In the genomic region with DNA sequence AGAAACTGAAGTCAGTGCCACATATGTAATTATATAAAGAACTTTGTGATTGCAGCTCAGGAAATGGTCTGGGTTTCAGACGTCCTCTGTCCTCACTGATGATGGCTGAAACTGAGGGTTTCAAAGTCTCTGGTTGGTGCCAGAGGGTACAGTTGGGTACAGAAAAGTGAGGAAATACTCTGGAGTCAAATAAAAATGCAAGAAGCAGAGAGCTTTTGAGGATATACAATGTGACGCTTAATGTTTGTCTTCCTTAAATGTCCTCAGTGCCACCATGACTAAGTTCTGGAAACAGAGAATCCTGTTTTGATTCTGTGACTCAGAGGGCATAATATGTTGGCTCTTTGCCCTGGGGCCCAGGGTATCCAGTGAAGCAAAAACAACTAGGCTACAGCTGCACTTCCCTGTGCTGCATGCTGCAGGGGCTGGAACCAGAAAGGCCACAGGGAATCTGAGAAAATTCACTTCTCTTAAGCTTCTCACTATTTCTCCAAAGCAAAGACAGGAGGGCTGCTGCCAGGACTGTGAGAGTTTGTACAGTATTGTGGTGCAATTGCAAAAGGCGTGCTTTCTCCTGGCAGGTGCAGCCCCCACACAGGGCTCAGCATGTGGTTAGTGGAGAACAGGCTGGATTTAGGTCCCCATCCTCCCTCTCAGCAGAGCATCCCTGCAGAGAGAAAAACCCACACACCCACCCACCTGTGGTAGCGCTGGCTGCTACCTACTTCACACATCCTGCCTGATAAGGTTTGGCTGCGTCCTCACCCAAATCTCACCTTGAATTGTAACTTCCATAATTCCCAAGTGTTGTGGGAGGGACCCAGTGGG, we compare ENCODE assay signal across 8 cellular contexts.
A peak's percentile ranks its signal among the peaks of the same experiment; 100 is the strongest.
DNase-seq lines count a peak whose midpoint lies in the region; ATAC-seq and TF ChIP-seq lines count a peak whose summit lies in the region.

No MANE protein-coding gene starts in this region.

- no peak overlapping the region for H3K56ac ChIP-seq in H9 (ENCODE audit: insufficient read length, low read depth, low read length)

- H2BK20ac ChIP-seq in H9 (ENCODE audit: low read depth, low read length, poor library complexity, severe bottlenecking), result no peak overlapping the region

- H3K9ac ChIP-seq in H9 (ENCODE audit: extremely low read depth, insufficient read length, low read length) (no peak overlapping the region), Karpas-422 (ENCODE audit: low read length) (no peak overlapping the region)

- no peaks in the 10 kb centered on the region for H3K4me1 ChIP-seq in breast epithelium
- H3K4me1 ChIP-seq in mesodermal cell (ENCODE audit: control insufficient read depth, insufficient read depth, low read length, poor library complexity, severe bottlenecking), result peaks cover 13% of the 10 kb centered on the region
- no peaks in the 10 kb centered on the region for H3K4me1 ChIP-seq in H9 (ENCODE audit: insufficient read depth, low read length)
- H3K4me1 ChIP-seq in Karpas-422 (ENCODE audit: low read length), result no peaks in the 10 kb centered on the region

- intact Hi-C loops in breast epithelium (cut with DNase I; ENCODE audit: low total_unique reads), result no loop called here

- no peaks in the 10 kb centered on the region for H4K20me1 ChIP-seq in H9 (ENCODE audit: control insufficient read depth, insufficient read depth, insufficient read length)
- no peaks in the 10 kb centered on the region for H4K20me1 ChIP-seq in Karpas-422 (ENCODE audit: insufficient read depth, low read depth, low read length)

- no peaks in the 10 kb centered on the region for H3K9me3 Mint-ChIP-seq in natural killer cell treated with Interleukin-12 subunit alpha and Interleukin-12 subunit beta and Interleukin-15 and Interleukin-18, amount 100 ng/mL, for 72 hours
- no peaks in the 10 kb centered on the region; a peak in 1 of 5 replicates for H3K9me3 Mint-ChIP-seq in H9

- H2BK12ac ChIP-seq in H9 (ENCODE audit: insufficient read length, low read depth, low read length), result no peak overlapping the region

- no peak overlapping the region for H3K4me3 Mint-ChIP-seq in natural killer cell treated with Interleukin-12 subunit alpha and Interleukin-12 subunit beta and Interleukin-15 and Interleukin-18, amount 100 ng/mL, for 72 hours
- no peak overlapping the region for H3K4me3 Mint-ChIP-seq in H9

- H3K18ac ChIP-seq in H9 (ENCODE audit: insufficient read length, low read depth, low read length), result no peak overlapping the region

- no peak overlapping the region for H3K4ac ChIP-seq in H9 (ENCODE audit: low read depth, low read length)

- no peak overlapping the region for H2BK15ac ChIP-seq in H9 (ENCODE audit: low read depth, low read length)

- H3K36me3 Mint-ChIP-seq in natural killer cell treated with Interleukin-12 subunit alpha and Interleukin-12 subunit beta and Interleukin-15 and Interleukin-18, amount 100 ng/mL, for 72 hours, result no peaks in the 10 kb centered on the region
- H3K36me3 Mint-ChIP-seq in H9 (ENCODE audit: insufficient read depth in 1 of 3, low read depth in 3 of 3), result no peaks in the 10 kb centered on the region

- H3K79me1 ChIP-seq in H9 (ENCODE audit: insufficient read depth, low read depth, low read length, poor library complexity, severe bottlenecking), result no peaks in the 10 kb centered on the region

- no peak overlapping the region for H4K91ac ChIP-seq in H9 (ENCODE audit: insufficient read length, low read depth, low read length)

- DNase-seq in COLO829 (ENCODE audit: low spot score), result peak; percentile 77
- DNase-seq in Kasumi-1 (lab: John Stamatoyannopoulos, UW), result peak; percentile 40 to 62
- peak in 1 of 2 donors; percentile 45 for DNase-seq in breast epithelium (ENCODE audit: low spot score in 2 of 2)
- DNase-seq in natural killer cell treated with Interleukin-12 subunit alpha and Interleukin-12 subunit beta and Interleukin-15 and Interleukin-18, amount 100 ng/mL, for 72 hours (ENCODE audit: low spot score), result no peak
- no peak for DNase-seq in H9
- no peak for DNase-seq in Karpas-422

- H3K27ac ChIP-seq in breast epithelium (peak overlapping the region; percentile 54 to 69), mesodermal cell (ENCODE audit: low read depth, low read length, severe bottlenecking) (peak overlapping the region; percentile 63), H9 (ENCODE audit: insufficient read length, low read depth, low read length) (no peak overlapping the region), Karpas-422 (ENCODE audit: low read length) (no peak overlapping the region)

- H3K4me3 ChIP-seq in breast epithelium (no peak overlapping the region), mesodermal cell (ENCODE audit: extremely low read depth, insufficient read depth, low read length, poor library complexity, severe bottlenecking) (no peak overlapping the region), Karpas-422 (ENCODE audit: low read length) (no peak overlapping the region)

- H2AFZ ChIP-seq in H9 (ENCODE audit: low read length) (no peak overlapping the region), Karpas-422 (ENCODE audit: low read length) (no peak overlapping the region)

- peaks cover 3 to 6% of the 10 kb centered on the region in 2 donors for H3K4me1 Mint-ChIP-seq in natural killer cell treated with Interleukin-12 subunit alpha and Interleukin-12 subunit beta and Interleukin-15 and Interleukin-18, amount 100 ng/mL, for 72 hours (ENCODE audit: low read depth in 2 of 2)
- H3K4me1 Mint-ChIP-seq in H9, result no peaks in the 10 kb centered on the region

- H2AK5ac ChIP-seq in H9 (ENCODE audit: insufficient read length, low read length), result no peak overlapping the region

- no peak overlapping the region for H3K23ac ChIP-seq in H9 (ENCODE audit: insufficient read length, low read depth, low read length)

- no peak overlapping the region for H3T11ph ChIP-seq in H9 (ENCODE audit: low read length)

- no peak overlapping the region for H3K14ac ChIP-seq in H9 (ENCODE audit: insufficient read depth, low read length)

- no peaks in the 10 kb centered on the region for H3K27me3 ChIP-seq in breast epithelium
- H3K27me3 ChIP-seq in H9 (ENCODE audit: insufficient read depth, low read length), result no peaks in the 10 kb centered on the region
- H3K27me3 ChIP-seq in Karpas-422 (ENCODE audit: low read length), result no peaks in the 10 kb centered on the region

- no peak overlapping the region for H2BK5ac ChIP-seq in H9 (ENCODE audit: insufficient read length, low read length)

- H3K27ac Mint-ChIP-seq in natural killer cell treated with Interleukin-12 subunit alpha and Interleukin-12 subunit beta and Interleukin-15 and Interleukin-18, amount 100 ng/mL, for 72 hours, result no peak overlapping the region
- H3K27ac Mint-ChIP-seq in H9, result no peak overlapping the region

- ATAC-seq in GM18858 (IDR thresholded peaks at IDR 0.05; ENCODE audit: unreplicated experiment), result no peak
- no peak for ATAC-seq in natural killer cell treated with Interleukin-12 subunit alpha and Interleukin-12 subunit beta and Interleukin-15 and Interleukin-18, amount 100 ng/mL, for 72 hours

- TF ChIP-seq POLR2A in breast epithelium (IDR thresholded peaks at IDR 0.05), result no peak

- H3K4me2 ChIP-seq in H9 (ENCODE audit: insufficient read depth, insufficient read length, low read length), result no peak overlapping the region
- no peak overlapping the region for H3K4me2 ChIP-seq in Karpas-422 (ENCODE audit: low read depth, low read length, poor library complexity, severe bottlenecking)

- H3K79me2 ChIP-seq in H9 (ENCODE audit: insufficient read depth, low read length) (no peaks in the 10 kb centered on the region), Karpas-422 (ENCODE audit: low read length) (no peaks in the 10 kb centered on the region)

- H3K23me2 ChIP-seq in H9 (ENCODE audit: insufficient read length, low read depth, low read length, poor library complexity, severe bottlenecking), result no peaks in the 10 kb centered on the region

- 93 to 100% methylated on average over 3 to 4 of the region's 5 CpGs for WGBS in mesodermal cell (ENCODE audit: insufficient coverage in 2 of 2), 2 experiments
- WGBS in H9 (ENCODE audit: extremely low coverage, insufficient read length, low lambda C conversion rate), result no CpG with 5 or more reads among the region's 5 CpGs

- peaks cover 12 to 24% of the 10 kb centered on the region in 2 donors for H3K27me3 Mint-ChIP-seq in natural killer cell treated with Interleukin-12 subunit alpha and Interleukin-12 subunit beta and Interleukin-15 and Interleukin-18, amount 100 ng/mL, for 72 hours
- H3K27me3 Mint-ChIP-seq in H9 (ENCODE audit: low read depth), result peaks cover 10% of the 10 kb centered on the region

- no peak overlapping the region for H2BK120ac ChIP-seq in H9 (ENCODE audit: low read depth, low read length, poor library complexity, severe bottlenecking)

- H3K9me3 ChIP-seq in breast epithelium, result no peaks in the 10 kb centered on the region
- no peaks in the 10 kb centered on the region for H3K9me3 ChIP-seq in mesodermal cell (ENCODE audit: control insufficient read depth, low read length)
- H3K9me3 ChIP-seq in H9 (ENCODE audit: control insufficient read depth, low read depth, low read length), result no peaks in the 10 kb centered on the region
- H3K9me3 ChIP-seq in Karpas-422 (ENCODE audit: low read length), result no peaks in the 10 kb centered on the region

- TF ChIP-seq CTCF in breast epithelium (IDR thresholded peaks at IDR 0.05) (no peak), H9 (conservative IDR thresholded peaks at IDR 0.05) (no peak)

- H4K8ac ChIP-seq in H9 (replicated peaks; ENCODE audit: insufficient read length, low read depth, low read length), result no peak overlapping the region

- H3K36me3 ChIP-seq in breast epithelium (no peaks in the 10 kb centered on the region), mesodermal cell (ENCODE audit: control insufficient read depth, insufficient read depth, low read length) (no peaks in the 10 kb centered on the region), Karpas-422 (ENCODE audit: insufficient read depth, low read length) (no peaks in the 10 kb centered on the region)

- H4K5ac ChIP-seq in H9 (ENCODE audit: insufficient read length, low read depth, low read length), result no peak overlapping the region

- no peaks in the 10 kb centered on the region for H3K9me2 ChIP-seq in Karpas-422 (replicated peaks; ENCODE audit: insufficient read depth, low read length)

Comparison
In these comparisons a context has a peak if more than half of its experiments do, and no peak if none do; other contexts are left out.
1. DNase-seq: peak in COLO829 (single experiment) and Kasumi-1 (2 of 2); none in natural killer cell treated with Interleukin-12 subunit alpha and Interleukin-12 subunit beta and Interleukin-15 and Interleukin-18, amount 100 ng/mL, for 72 hours (single experiment), H9 (single experiment) and Karpas-422 (single experiment).
2. H3K27ac ChIP-seq: peak in breast epithelium (2 of 2) and mesodermal cell (single experiment); none in H9 (single experiment) and Karpas-422 (single experiment).